8 cellular contexts compared by ENCODE assay signal in the genomic region with DNA sequence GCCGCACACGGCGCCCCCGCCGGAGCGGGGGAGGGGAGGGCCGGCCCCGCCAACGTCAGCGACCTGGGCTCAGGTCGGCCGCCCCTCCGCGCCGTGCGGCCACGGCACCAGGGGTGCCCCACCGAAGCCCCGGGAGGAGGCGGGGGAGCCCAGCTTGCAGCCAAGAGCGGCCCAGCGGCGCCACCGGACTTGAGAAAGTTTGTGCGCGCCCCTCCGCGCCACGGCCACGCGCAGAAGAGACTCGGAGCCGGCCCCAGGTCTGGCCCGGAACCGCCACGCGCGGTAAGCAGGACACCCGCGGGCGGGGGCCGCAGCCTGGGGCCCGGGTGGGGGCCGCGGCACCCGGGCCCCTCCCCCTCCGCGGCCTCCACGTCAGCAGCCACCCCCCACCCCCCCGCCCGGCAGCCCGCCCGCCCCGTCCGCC. TPM values are rescaled to one million over a fixed set of nuclear protein-coding genes. Genes with fewer than 3 reads are reported as not detected.
DNase-seq lines count a peak whose midpoint lies in the region; ATAC-seq and TF ChIP-seq lines count a peak whose summit lies in the region.

No MANE protein-coding gene starts in this region.

- H3K27ac ChIP-seq in ascending aorta (peak overlapping the region; percentile 95 to 98), iPS-18a (ENCODE audit: low read length) (no peak overlapping the region)

- H3K9me3 ChIP-seq in ascending aorta (no peaks in the 10 kb centered on the region), iPS-18a (ENCODE audit: control insufficient read depth, low read depth, low read length) (no peaks in the 10 kb centered on the region)

- DNase-seq in COLO668 (lab: John Stamatoyannopoulos, UW; ENCODE audit: unreplicated experiment) (peak; percentile 28), LNCaP clone FGC (ENCODE audit: low read depth) (no peak), ascending aorta (ENCODE audit: low spot score in 2 of 2) (peak in 1 of 2 donors; percentile 71), T1000 (lab: John Stamatoyannopoulos, UW) (no peak)
- DNase-seq in stimulated activated CD8-positive, alpha-beta memory T cell treated with anti-CD3 and anti-CD28 coated beads, Interleukin-12 subunit alpha, Interleukin-12 subunit beta, amount 100 ng/mL, for 4 hours (ENCODE audit: low read depth): peak; percentile 11

- intact Hi-C loops in ascending aorta (cut with DNase I): loop anchor here (1.0 to 10.0 kb wide), 5 partner anchors 43 to 278 kb away; a partner anchor contains a TSS

- no peaks in the 10 kb centered on the region for H3K27me3 ChIP-seq in ascending aorta
- H3K27me3 ChIP-seq in iPS-18a (ENCODE audit: control insufficient read depth, insufficient read depth, low read length): no peaks in the 10 kb centered on the region

- H3K4me1 ChIP-seq in ascending aorta: peaks cover 14 to 28% of the 10 kb centered on the region in 2 donors
- H3K4me1 ChIP-seq in iPS-18a (ENCODE audit: control insufficient read depth, low read depth, low read length): peaks cover 4% of the 10 kb centered on the region

- TF ChIP-seq CTCF in LNCaP clone FGC (IDR thresholded peaks at IDR 0.05; ENCODE audit: control insufficient read depth, extremely low read depth, insufficient read depth): no peak
- no peak for TF ChIP-seq CTCF in ascending aorta (IDR thresholded peaks at IDR 0.05)

- H3K4me3 ChIP-seq in LNCaP clone FGC (ENCODE audit: low read depth, low read length): peak overlapping the region; percentile 69
- H3K4me3 ChIP-seq in ascending aorta: peak overlapping the region; percentile 98 to 100
- peak overlapping the region; percentile 60 for H3K4me3 ChIP-seq in iPS-18a (ENCODE audit: low read length)

- ATAC-seq in GM21390 (IDR thresholded peaks at IDR 0.05; ENCODE audit: unreplicated experiment): peak; percentile 38
- no peak for ATAC-seq in HG03097 (IDR thresholded peaks at IDR 0.05; ENCODE audit: low FRiP score, unreplicated experiment)

- peak overlapping the region; percentile 16 for H3K9ac ChIP-seq in iPS-18a (ENCODE audit: low read length)

- H3K36me3 ChIP-seq in ascending aorta (peaks cover 10 to 11% of the 10 kb centered on the region in 2 donors), iPS-18a (ENCODE audit: control insufficient read depth, low read depth, low read length) (peaks cover 5% of the 10 kb centered on the region)

RNA-seq across cellular contexts. Expression of a gene that starts 43.2 kb away (rescaled TPM):
- 308 TPM for total RNA-seq in ascending aorta

RNA-seq across cellular contexts. Expression of a gene that starts 43.4 kb away (rescaled TPM):
- 248 TPM for total RNA-seq in ascending aorta

Comparison
In these comparisons a context has a peak if more than half of its experiments do, and no peak if none do; other contexts are left out.
1. DNase-seq: peak in COLO668 (single experiment) and stimulated activated CD8-positive, alpha-beta memory T cell treated with anti-CD3 and anti-CD28 coated beads, Interleukin-12 subunit alpha, Interleukin-12 subunit beta, amount 100 ng/mL, for 4 hours (single experiment); none in LNCaP clone FGC (single experiment) and T1000 (single experiment).
2. Peak in every context shown above with its lines, with median percentiles within 50 percentile points of each other: H3K4me3 ChIP-seq.